In genomic region chr20:47826716-47827115, GRCh38 we compare ENCODE assay signal across 8 cellular contexts. TPM values are rescaled to one million over a fixed set of nuclear protein-coding genes. Genes with fewer than 3 reads are reported as not detected.
DNase-seq lines count a peak whose midpoint lies in the region; ATAC-seq and TF ChIP-seq lines count a peak whose summit lies in the region.
"Not testable (repeated sequence)": the region's sequence is repeated elsewhere in the genome, so short reads cannot be mapped to it uniquely, and the experiment has no call there.
"Had no signal": no experiment of that assay in that cellular context is flagged by ENCODE, and none has a peak within 500 bp of the region (broad histone marks: within the 10 kb centered on the region; RNA-seq: fewer than 3 reads in every experiment).

No MANE protein-coding gene starts in this region.

- H3K4me1 ChIP-seq in RWPE2 (ENCODE audit: insufficient read depth, poor library complexity, severe bottlenecking); sigmoid colon; spleen: not testable (repeated sequence)

- not testable (repeated sequence) for H3K9me3 ChIP-seq in RWPE2 (ENCODE audit: severe bottlenecking); sigmoid colon; spleen

- H3K27ac ChIP-seq in RWPE1: peak overlapping the region; percentile 42
- H3K27ac ChIP-seq in RWPE2 (ENCODE audit: poor library complexity, severe bottlenecking); sigmoid colon; spleen: not testable (repeated sequence)

- POLR2A ChIA-PET in RWPE1 (lab: Yijun Ruan, JAX; ENCODE audit: low non-redundant PET): not testable (repeated sequence)

- H3K36me3 ChIP-seq in RWPE2 (ENCODE audit: low read depth); sigmoid colon; spleen: not testable (repeated sequence)

- not testable (repeated sequence) for H3K27me3 ChIP-seq in RWPE2 (ENCODE audit: insufficient read depth, poor library complexity, severe bottlenecking); sigmoid colon; spleen (replicated peaks in 1 of 7)

- CTCF ChIA-PET in RWPE1 (lab: Yijun Ruan, JAX): not testable (repeated sequence)

- ATAC-seq in RWPE2 (ENCODE audit: low read depth): not testable (repeated sequence)

- not testable (repeated sequence) for TF ChIP-seq POLR2A in sigmoid colon (IDR thresholded peaks at IDR 0.05); spleen (IDR thresholded peaks at IDR 0.05)

- 81 to 85% methylated on average over 8 of the region's 8 CpGs for WGBS in sigmoid colon, 2 donors
- 81 to 90% (median 83%) methylated on average over 7 to 8 of the region's 8 CpGs for WGBS in spleen, 5 donors

- not testable (repeated sequence) for H3K4me3 ChIP-seq in RWPE2 (ENCODE audit: severe bottlenecking); sigmoid colon; spleen

- TF ChIP-seq EP300 in sigmoid colon (IDR thresholded peaks at IDR 0.05): not testable (repeated sequence)

- DNase-seq in RWPE1 (ENCODE audit: low spot score): not testable (repeated sequence)
- peak; percentile 65 for DNase-seq in RWPE2 (ENCODE audit: low spot score)
- peak; percentile 22 for DNase-seq in activated effector memory CD4-positive, alpha-beta T cell treated with anti-CD3 and anti-CD28 coated beads, Interleukin-2, amount 50 U/mL, for 16 hours
- peak; percentile 53 for DNase-seq in cardiac septum (ENCODE audit: low spot score)
- peak; percentile 52 for DNase-seq in posterior vena cava (ENCODE audit: low spot score)
- peak; percentile 38 for DNase-seq in sigmoid colon
- DNase-seq in spleen: peak; percentile 41

- intact Hi-C loops in cardiac septum (cut with DNase I); posterior vena cava (cut with DNase I); sigmoid colon (cut with DNase I); spleen (cut with DNase I; ENCODE audit: low total_unique reads): not testable (repeated sequence)

- not testable (repeated sequence) for TF ChIP-seq CTCF in RWPE1 (conservative IDR thresholded peaks at IDR 0.05; ENCODE audit: low read depth); RWPE2 (IDR thresholded peaks at IDR 0.05; ENCODE audit: poor library complexity, severe bottlenecking); sigmoid colon (IDR thresholded peaks at IDR 0.05); spleen (IDR thresholded peaks at IDR 0.05 in 8 of 11, conservative IDR thresholded peaks at IDR 0.05 in 3 of 11)

RNA-seq across cellular contexts. Expression of gene SULF2, which starts 41.4 kb away (rescaled TPM):
- 39.7 TPM for total RNA-seq in cardiac septum
- 100 to 1,000 TPM in 1 of 2 donors, 10 to 100 TPM in 1; 89.4 to 141 TPM for total RNA-seq in posterior vena cava
- 10 to 100 TPM; 14.6 to 63.4 (median 35.7) TPM for total RNA-seq in sigmoid colon
- 10 to 100 TPM; 18.0 to 70.1 (median 22.2) TPM for polyA plus RNA-seq in sigmoid colon
- 10 to 100 TPM in 6 of 7 donors, 1 to 10 TPM in 1; 9.3 to 49.1 (median 18.3) TPM for total RNA-seq in spleen
- 10 to 100 TPM in 1 of 3 donors, 1 to 10 TPM in 2; 5.5 to 24.6 (median 9.4) TPM for polyA plus RNA-seq in spleen
- total RNA-seq: CD4-positive, CD25-positive, alpha-beta regulatory T cell had no signal
